In genomic region chr1:212722270-212722945, GRCh38 we compare ENCODE assay signal across 22 cellular contexts. TPM values are rescaled to one million over a fixed set of nuclear protein-coding genes. Genes with fewer than 3 reads are reported as not detected.
DNase-seq lines count a peak whose midpoint lies in the region; ATAC-seq, FAIRE-seq and TF ChIP-seq lines count a peak whose summit lies in the region.
"Had no signal": no experiment of that assay in that cellular context is flagged by ENCODE, and none has a peak within 500 bp of the region (broad histone marks: within the 10 kb centered on the region; RNA-seq: fewer than 3 reads in every experiment).

No MANE protein-coding gene starts in this region.

- TF ChIP-seq CTCF in GM23338 (conservative IDR thresholded peaks at IDR 0.05; ENCODE audit: low read depth in 2 of 2) (no peak), D721Med (IDR thresholded peaks at IDR 0.05; ENCODE audit: insufficient read depth, missing control alignments) (no peak)

- FAIRE-seq in D721Med (lab: Jason Lieb, UNC) = no peak
- FAIRE-seq: GM12878 had no signal

- H3K27ac ChIP-seq in GM23338 (ENCODE audit: low read depth) = 0 out of 2 replicates have a peak overlapping the region, but pooled peaks have one; percentile 26
- H3K27ac ChIP-seq: epithelial cell of prostate, foreskin keratinocyte, upper lobe of right lung had no signal

- no peaks in the 10 kb centered on the region for H4K20me1 ChIP-seq in GM23338 (replicated peaks; ENCODE audit: insufficient read depth)

- no peaks in the 10 kb centered on the region for H3K4me1 ChIP-seq in GM23338 (ENCODE audit: insufficient read depth)
- H3K4me1 ChIP-seq: foreskin keratinocyte had no signal

- H2AFZ ChIP-seq in GM23338 = no peak overlapping the region

- DNase-seq in activated T-cell treated with anti-CD3 and anti-CD28 coated beads, Interleukin-2, amount 50 U/mL, for 4 hours = no peak
- DNase-seq in activated T-cell treated with anti-CD3 and anti-CD28 coated beads for 4 hours (no peak), GM23338 (ENCODE audit: low spot score) (no peak), DMS114 treated with DMSO at 0.1 percent for 48 hours (lab: John Stamatoyannopoulos, UW; ENCODE audit: unreplicated experiment) (no peak), D721Med (ENCODE audit: insufficient read length, low spot score) (no peak)
- DNase-seq in activated CD4-positive, alpha-beta memory T cell treated with anti-CD3 and anti-CD28 coated beads, Interleukin-2, amount 10 ng/mL, durations not matched to agents 7 days and 5 days = no peak
- DNase-seq in stimulated activated effector memory CD8-positive, alpha-beta T cell treated with anti-CD3 and anti-CD28 coated beads, Interleukin-12 subunit alpha, Interleukin-12 subunit beta, amount 100 ng/mL, for 72 hours (ENCODE audit: low spot score in 2 of 2) = no peak
- DNase-seq: activated gamma-delta T cell treated with Interleukin-2 at 50 U/mL for 16 hours, cortex of kidney, GDM1, hippocampal formation, islet precursor cell, NCI-H1436, NCI-H2171 treated with DMSO at 0.1 percent for 48 hours, RPMI8226, upper lobe of right lung had no signal

- H3K4me1 Mint-ChIP-seq in activated T-cell treated with anti-CD3 and anti-CD28 coated beads, Interleukin-2, amount 50 U/mL, for 4 hours (ENCODE audit: low read depth) = peaks cover 27% of the 10 kb centered on the region
- H3K4me1 Mint-ChIP-seq in GM23338 = no peaks in the 10 kb centered on the region; the same call in 2 of the 3 replicates
- peaks cover 61% of the 10 kb centered on the region for H3K4me1 Mint-ChIP-seq in activated CD4-positive, alpha-beta memory T cell treated with anti-CD3 and anti-CD28 coated beads, Interleukin-2, amount 10 ng/mL, durations not matched to agents 7 days and 5 days
- peaks cover 66% of the 10 kb centered on the region for H3K4me1 Mint-ChIP-seq in stimulated activated effector memory CD8-positive, alpha-beta T cell treated with anti-CD3 and anti-CD28 coated beads, Interleukin-12 subunit alpha, Interleukin-12 subunit beta, amount 100 ng/mL, for 72 hours
- H3K4me1 Mint-ChIP-seq: brain had no signal

- no peaks in the 10 kb centered on the region for H3K9me3 Mint-ChIP-seq in activated T-cell treated with anti-CD3 and anti-CD28 coated beads, Interleukin-2, amount 50 U/mL, for 4 hours
- H3K9me3 Mint-ChIP-seq in GM23338 = peaks cover 30% of the 10 kb centered on the region
- H3K9me3 Mint-ChIP-seq in activated CD4-positive, alpha-beta memory T cell treated with anti-CD3 and anti-CD28 coated beads, Interleukin-2, amount 10 ng/mL, durations not matched to agents 7 days and 5 days = peaks cover 11% of the 10 kb centered on the region
- H3K9me3 Mint-ChIP-seq in stimulated activated effector memory CD8-positive, alpha-beta T cell treated with anti-CD3 and anti-CD28 coated beads, Interleukin-12 subunit alpha, Interleukin-12 subunit beta, amount 100 ng/mL, for 72 hours = no peaks in the 10 kb centered on the region

- H3K36me3 Mint-ChIP-seq in activated T-cell treated with anti-CD3 and anti-CD28 coated beads, Interleukin-2, amount 50 U/mL, for 4 hours (ENCODE audit: insufficient read depth) = peaks cover 15% of the 10 kb centered on the region
- H3K36me3 Mint-ChIP-seq in GM23338 (ENCODE audit: low read depth) = peaks cover 36% of the 10 kb centered on the region
- H3K36me3 Mint-ChIP-seq in activated CD4-positive, alpha-beta memory T cell treated with anti-CD3 and anti-CD28 coated beads, Interleukin-2, amount 10 ng/mL, durations not matched to agents 7 days and 5 days (ENCODE audit: low read depth) = peaks cover 38% of the 10 kb centered on the region
- peaks cover 8% of the 10 kb centered on the region for H3K36me3 Mint-ChIP-seq in stimulated activated effector memory CD8-positive, alpha-beta T cell treated with anti-CD3 and anti-CD28 coated beads, Interleukin-12 subunit alpha, Interleukin-12 subunit beta, amount 100 ng/mL, for 72 hours

- no peaks in the 10 kb centered on the region for H3K9me2 ChIP-seq in GM23338 (ENCODE audit: insufficient read depth)

- POLR2A ChIA-PET in activated CD4-positive, alpha-beta memory T cell treated with anti-CD3 and anti-CD28 coated beads, Interleukin-2, amount 10 ng/mL, durations not matched to agents 7 days and 5 days (lab: Charles Lee) = interaction anchor here (0.8 to 2.6 kb wide), 12 partner anchors 9 to 114 kb away, joined by 3 to 10 read pairs (median 4); partner anchors contain the start of gene ATF3

- H3K36me3 ChIP-seq in GM23338 (ENCODE audit: insufficient read depth) = no peaks in the 10 kb centered on the region
- H3K36me3 ChIP-seq: upper lobe of right lung had no signal

- peaks cover 8% of the 10 kb centered on the region for H3K27me3 Mint-ChIP-seq in activated T-cell treated with anti-CD3 and anti-CD28 coated beads, Interleukin-2, amount 50 U/mL, for 4 hours (ENCODE audit: low read depth)
- peaks cover 1% of the 10 kb centered on the region for H3K27me3 Mint-ChIP-seq in GM23338 (ENCODE audit: insufficient read depth, low read depth, poor library complexity)
- no peaks in the 10 kb centered on the region for H3K27me3 Mint-ChIP-seq in activated CD4-positive, alpha-beta memory T cell treated with anti-CD3 and anti-CD28 coated beads, Interleukin-2, amount 10 ng/mL, durations not matched to agents 7 days and 5 days
- H3K27me3 Mint-ChIP-seq: brain had no signal

- peak; percentile 31 to 43 for ATAC-seq in activated T-cell treated with anti-CD3 and anti-CD28 coated beads, Interleukin-2, amount 50 U/mL, for 4 hours
- ATAC-seq in GM23338 (no peak), GM19023 (IDR thresholded peaks at IDR 0.05; ENCODE audit: unreplicated experiment) (no peak)
- peak; percentile 69 for ATAC-seq in stimulated activated effector memory CD8-positive, alpha-beta T cell treated with anti-CD3 and anti-CD28 coated beads, Interleukin-12 subunit alpha, Interleukin-12 subunit beta, amount 100 ng/mL, for 72 hours

- no peak overlapping the region for H3K4me3 Mint-ChIP-seq in activated T-cell treated with anti-CD3 and anti-CD28 coated beads, Interleukin-2, amount 50 U/mL, for 4 hours
- no peak overlapping the region for H3K4me3 Mint-ChIP-seq in GM23338
- H3K4me3 Mint-ChIP-seq in activated CD4-positive, alpha-beta memory T cell treated with anti-CD3 and anti-CD28 coated beads, Interleukin-2, amount 10 ng/mL, durations not matched to agents 7 days and 5 days = peak overlapping the region; percentile 66
- peak overlapping the region; percentile 31 for H3K4me3 Mint-ChIP-seq in stimulated activated effector memory CD8-positive, alpha-beta T cell treated with anti-CD3 and anti-CD28 coated beads, Interleukin-12 subunit alpha, Interleukin-12 subunit beta, amount 100 ng/mL, for 72 hours
- H3K4me3 Mint-ChIP-seq: brain had no signal

- CTCF ChIA-PET in activated CD4-positive, alpha-beta memory T cell treated with anti-CD3 and anti-CD28 coated beads, Interleukin-2, amount 10 ng/mL, durations not matched to agents 7 days and 5 days (lab: Charles Lee) = interaction anchor here (0.7 to 3.8 kb wide), 10 partner anchors 16 to 272 kb away, joined by 3 to 27 read pairs (median 4); no protein-coding TSS in a partner anchor

- no peak overlapping the region for H3K4me2 ChIP-seq in GM23338

- no peaks in the 10 kb centered on the region for H3K79me2 ChIP-seq in GM23338 (replicated peaks; ENCODE audit: insufficient read depth)

- 0 out of 2 replicates have a peak, but pooled peaks cover 4% of the 10 kb centered on the region for H3F3A ChIP-seq in GM23338 (replicated peaks; ENCODE audit: low read depth)

- H3K4me3 ChIP-seq in GM23338 = no peak overlapping the region
- H3K4me3 ChIP-seq: GM12878, lung, upper lobe of right lung had no signal

- H3K27me3 ChIP-seq in GM23338 (ENCODE audit: insufficient read depth) = no peaks in the 10 kb centered on the region
- H3K27me3 ChIP-seq: upper lobe of right lung had no signal

- H3K27ac Mint-ChIP-seq in GM23338 = no peak overlapping the region
- peak overlapping the region; percentile 92 for H3K27ac Mint-ChIP-seq in activated CD4-positive, alpha-beta memory T cell treated with anti-CD3 and anti-CD28 coated beads, Interleukin-2, amount 10 ng/mL, durations not matched to agents 7 days and 5 days
- H3K27ac Mint-ChIP-seq in stimulated activated effector memory CD8-positive, alpha-beta T cell treated with anti-CD3 and anti-CD28 coated beads, Interleukin-12 subunit alpha, Interleukin-12 subunit beta, amount 100 ng/mL, for 72 hours = peak overlapping the region; percentile 75
- H3K27ac Mint-ChIP-seq: brain had no signal

TF ChIP-seq in GM23338, 12 proteins besides CTCF, POLR2A, EP300 and RAD21 (continues in another document):
- TF ChIP-seq CREB1 (CRISPR knock-in tag; IDR thresholded peaks at IDR 0.05; ENCODE audit: low read depth) (no peak), POLR2AphosphoS5 (IDR thresholded peaks at IDR 0.05; ENCODE audit: low read depth) (no peak), EZH2phosphoT487 (IDR thresholded peaks at IDR 0.05; ENCODE audit: unreplicated experiment) (no peak), NANOG (IDR thresholded peaks at IDR 0.05; ENCODE audit: borderline replicate concordance) (no peak), STAT1 (IDR thresholded peaks at IDR 0.05; ENCODE audit: unreplicated experiment) (no peak)

RNA-seq across cellular contexts. Expression of gene BATF3, which starts 22.8 kb away (rescaled TPM):
- total RNA-seq in activated T-cell treated with anti-CD3 and anti-CD28 coated beads, Interleukin-2, amount 50 U/mL, for 4 hours = 10 to 100 TPM; 54.2 to 75.8 (median 64.8) TPM
- 3.6 and 6.8 TPM in 2 replicates for total RNA-seq in GM23338 (2014; rRNA removed; shearing (Covaris generic))
- 7.8 and 8.6 TPM in 2 replicates for polyA plus RNA-seq in GM23338 (2016; fragmentation: Nextera tagmentation; extraction: Ambion mirVana)
- 10 to 100 TPM; 56.5 to 56.7 TPM for total RNA-seq in activated CD4-positive, alpha-beta memory T cell treated with anti-CD3 and anti-CD28 coated beads, Interleukin-2, amount 10 ng/mL, durations not matched to agents 7 days and 5 days

Comparison
In these comparisons a context has a peak if more than half of its experiments do, and no peak if none do; other contexts are left out.
1. ATAC-seq: peak in activated T-cell treated with anti-CD3 and anti-CD28 coated beads, Interleukin-2, amount 50 U/mL, for 4 hours (2 of 2) and stimulated activated effector memory CD8-positive, alpha-beta T cell treated with anti-CD3 and anti-CD28 coated beads, Interleukin-12 subunit alpha, Interleukin-12 subunit beta, amount 100 ng/mL, for 72 hours (single experiment); none in GM23338 (single experiment) and GM19023 (single experiment).
2. H3K4me3 Mint-ChIP-seq: peak in activated CD4-positive, alpha-beta memory T cell treated with anti-CD3 and anti-CD28 coated beads, Interleukin-2, amount 10 ng/mL, durations not matched to agents 7 days and 5 days (single experiment) and stimulated activated effector memory CD8-positive, alpha-beta T cell treated with anti-CD3 and anti-CD28 coated beads, Interleukin-12 subunit alpha, Interleukin-12 subunit beta, amount 100 ng/mL, for 72 hours (single experiment); none in activated T-cell treated with anti-CD3 and anti-CD28 coated beads, Interleukin-2, amount 50 U/mL, for 4 hours (single experiment) and GM23338 (single experiment).